Comparison of ENCODE assay signal across 4 cellular contexts in the genomic region with DNA sequence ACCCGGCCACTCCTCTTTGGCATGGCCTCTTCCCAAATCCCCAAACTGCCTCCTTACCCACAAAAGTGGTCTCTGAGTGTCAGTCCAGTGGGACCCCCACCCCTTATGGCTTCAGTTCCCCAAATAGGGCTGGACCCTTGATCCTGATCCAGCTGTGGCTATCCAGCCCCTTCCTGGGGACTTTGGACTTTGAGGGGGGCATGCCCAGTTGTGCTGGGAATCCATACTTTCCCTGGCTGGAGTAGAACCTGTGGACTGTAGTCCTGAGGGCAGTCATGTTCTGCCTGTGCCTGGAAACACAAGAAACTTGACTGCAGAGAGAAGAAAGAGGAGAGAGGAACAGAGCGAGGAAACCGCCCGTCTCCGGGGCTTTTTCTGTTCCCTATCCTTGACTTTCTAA. TPM values are rescaled to one million over a fixed set of nuclear protein-coding genes. Genes with fewer than 3 reads are reported as not detected.
"Had no signal": no experiment of that assay in that cellular context is flagged by ENCODE, and none has a peak within 500 bp of the region (broad histone marks: within the 10 kb centered on the region; RNA-seq: fewer than 3 reads in every experiment).

No MANE protein-coding gene starts in this region.

RNA-seq across cellular contexts. Expression of a gene that starts 1.1 kb away (rescaled TPM):
- total RNA-seq: GM23248, H7, HT1080, IMR-90 had no signal
- polyA plus RNA-seq: GM23248 had no signal

RNA-seq across cellular contexts. Expression of a gene that starts 55.3 kb away (rescaled TPM):
- total RNA-seq: HT1080 had no signal
